ENCODE assay signal across 8 cellular contexts in genomic region chr6:30672445-30673253, GRCh38. TPM values are rescaled to one million over a fixed set of nuclear protein-coding genes. Genes with fewer than 3 reads are reported as not detected.
DNase-seq lines count a peak whose midpoint lies in the region; ATAC-seq and TF ChIP-seq lines count a peak whose summit lies in the region.

Gene DHX16, minus strand, starts transcription at chr6:30673006. Its CDS starts 165 bp downstream, at chr6:30672841.

- H3K27ac ChIP-seq in right cardiac atrium (ENCODE audit: low read length) = peak within 1 kb of the TSS; percentile 61
- H3K27ac ChIP-seq in uterus = peak within 1 kb of the TSS; percentile 73 to 79

- WGBS in right cardiac atrium = under 1% methylated on average over 57 of the region's 57 CpGs

- DNase-seq in NCI-H1694 treated with DMSO at 0.1 percent for 48 hours (lab: John Stamatoyannopoulos, UW) (peak; percentile 88), anterior cingulate cortex (lab: John Stamatoyannopoulos, UW) (peak in 57 of 58 donors; percentile 48 to 94 (median 83)), right cardiac atrium (peak; percentile 96 to 99 (median 97)), pulmonary artery endothelial cell (ENCODE audit: low read depth, low spot score) (peak; percentile 90), uterus (peak; percentile 96 to 98)

- peak; percentile 82 for ATAC-seq in HG02840 (IDR thresholded peaks at IDR 0.05; ENCODE audit: low FRiP score, unreplicated experiment)
- ATAC-seq in right cardiac atrium = peak; percentile 87 to 89

- TF ChIP-seq CTCF in GM12873 (IDR thresholded peaks at IDR 0.05; ENCODE audit: insufficient read depth, low read depth, low read length, missing control alignments) = peak; percentile 78
- TF ChIP-seq CTCF in uterus (IDR thresholded peaks at IDR 0.05) = peak; percentile 90 to 97 (median 92)

- H3K4me3 ChIP-seq in right cardiac atrium (ENCODE audit: low read length) = peak within 1 kb of the TSS; percentile 90
- peak within 1 kb of the TSS; percentile 79 to 97 for H3K4me3 ChIP-seq in uterus

- peak in 1 of 2 donors; percentile 36 for TF ChIP-seq POLR2A in uterus (IDR thresholded peaks at IDR 0.05)

- no peaks in the 10 kb centered on the region for H3K36me3 ChIP-seq in uterus

- no peaks in the 10 kb centered on the region for H3K9me3 ChIP-seq in right cardiac atrium (ENCODE audit: control insufficient read depth, low read length)
- H3K9me3 ChIP-seq in uterus = no peaks in the 10 kb centered on the region

- no peaks in the 10 kb centered on the region for H3K27me3 ChIP-seq in right cardiac atrium (ENCODE audit: control insufficient read depth, insufficient read depth)
- H3K27me3 ChIP-seq in uterus = no peaks in the 10 kb centered on the region

- intact Hi-C loops in T-helper 2 cell treated with Interferon-gamma antibody and Interleukin-4, amounts not matched to agents 100 ng/mL and 5 ng/mL, for 36 hours (cut with micrococcal nuclease) = loop anchor here (1.0 to 10.0 kb wide), 5 partner anchors 25 to 242 kb away; partner anchors contain the start of genes ATAT1, C6orf136, MRPS18B and PPP1R10
- intact Hi-C loops in right cardiac atrium (cut with DNase I) = loop anchor here in 1 of 4 donors (10.0 kb wide), 1 partner anchor 412 kb away; no protein-coding TSS in a partner anchor
- intact Hi-C loops in uterus (cut with DNase I; ENCODE audit: low total_unique reads) = loop anchor here (5.0 to 10.0 kb wide), 2 partner anchors 45 to 212 kb away; partner anchors contain the start of genes ATAT1 and DDR1

- H3K4me1 ChIP-seq in right cardiac atrium (ENCODE audit: control insufficient read depth, insufficient read depth, low read length) (peaks cover 2% of the 10 kb centered on the region), uterus (peaks cover 0 to 3% of the 10 kb centered on the region in 2 donors)

RNA-seq across cellular contexts. Expression of gene DHX16, which starts in this region (rescaled TPM):
- 44.4 and 47.6 TPM in 2 replicates for total RNA-seq in T-helper 2 cell treated with Interferon-gamma antibody and Interleukin-4, amounts not matched to agents 100 ng/mL and 5 ng/mL, for 36 hours
- total RNA-seq in right cardiac atrium = 10 to 100 TPM; 18.2 to 23.4 (median 20.4) TPM
- polyA plus RNA-seq in right cardiac atrium = 17.0 TPM
- 46.9 and 61.2 TPM in 2 replicates for total RNA-seq in pulmonary artery endothelial cell
- total RNA-seq in uterus = 10 to 100 TPM in 2 of 4 donors, 1 to 10 TPM in 2; 3.2 to 31.8 (median 16.3) TPM

Comparison
In these comparisons a context has a peak if more than half of its experiments do, and no peak if none do; other contexts are left out.
1. Peak in every context shown above with its lines: DNase-seq, ATAC-seq, H3K4me3 ChIP-seq and H3K27ac ChIP-seq.